ENCODE assay signal across 15 cellular contexts in genomic region chr3:69505770-69506407, GRCh38.
DNase-seq lines count a peak whose midpoint lies in the region; ATAC-seq, FAIRE-seq and TF ChIP-seq lines count a peak whose summit lies in the region.
"Had no signal": no experiment of that assay in that cellular context is flagged by ENCODE, and none has a peak within 500 bp of the region (broad histone marks: within the 10 kb centered on the region; RNA-seq: fewer than 3 reads in every experiment).

No MANE protein-coding gene starts in this region.

- ATAC-seq in left cardiac atrium (peak; percentile 87 to 96), pancreas (peak; percentile 43 to 84 (median 62)), HG02884 (IDR thresholded peaks at IDR 0.05; ENCODE audit: unreplicated experiment) (no peak)

- intact Hi-C loops in left cardiac atrium (cut with DNase I): no loop called here
- intact Hi-C loops in pancreas (cut with DNase I): no loop called here
- intact Hi-C loops in thyroid gland (cut with DNase I): no loop called here

- no peak for FAIRE-seq in pancreas (lab: Jason Lieb, UNC)

- H3K27me3 ChIP-seq in pancreas: no peaks in the 10 kb centered on the region
- H3K27me3 ChIP-seq in thyroid gland: no peaks in the 10 kb centered on the region
- H3K27me3 ChIP-seq: BLaER1 treated with 17β-estradiol and CSF1 and Interleukin-3, amounts not matched to agents 10 nM and 100 nM had no signal

- POLR2A ChIA-PET in HEK293 (lab: Yijun Ruan, JAX): no interaction called here

- TF ChIP-seq CTCF in HEK293 (tag by site-specific recombination; IDR thresholded peaks at IDR 0.05): no peak
- no peak for TF ChIP-seq CTCF in pancreas (IDR thresholded peaks at IDR 0.05)
- no peak for TF ChIP-seq CTCF in thyroid gland (IDR thresholded peaks at IDR 0.05)

- H3K4me3 ChIP-seq in HEK293 (ENCODE audit: low read depth, low read length): no peak overlapping the region
- H3K4me3 ChIP-seq in pancreas: no peak overlapping the region
- H3K4me3 ChIP-seq in thyroid gland (replicated peaks in 1 of 3): no peak overlapping the region
- H3K4me3 ChIP-seq: BLaER1 treated with 17β-estradiol and CSF1 and Interleukin-3, amounts not matched to agents 10 nM and 100 nM; PC-9 had no signal

- 37% methylated on average over 7 of the region's 7 CpGs for WGBS in pancreas, 2 donors
- 53 to 67% methylated on average over 7 of the region's 7 CpGs for WGBS in thyroid gland, 2 donors

- peak; percentile 23 for DNase-seq in NCI-H774 (lab: John Stamatoyannopoulos, UW)
- DNase-seq in left cardiac atrium: no peak
- DNase-seq in pancreas: no peak
- no peak for DNase-seq in thyroid gland
- no peak for DNase-seq in T1000 (lab: John Stamatoyannopoulos, UW)
- DNase-seq in A172 (ENCODE audit: low spot score): no peak
- DNase-seq: activated CD4-positive, alpha-beta T cell treated with anti-CD3 and anti-CD28 coated beads for 1 hour; activated naive CD8-positive, alpha-beta T cell treated with anti-CD3 and anti-CD28 coated beads, Interleukin-2, amount 10 ng/mL, durations not matched to agents 7 days and 5 days; Karpas-422; NCI-H2171; PC-9; stimulated activated naive CD4-positive, alpha-beta T cell treated with Interleukin-2 at 50 U/mL for 16 hours had no signal

- H3K27ac ChIP-seq in HEK293 (ENCODE audit: extremely low read depth, low read depth, low read length) (no peak overlapping the region), pancreas (no peak overlapping the region), thyroid gland (no peak overlapping the region)
- H3K27ac ChIP-seq: BLaER1 treated with 17β-estradiol and CSF1 and Interleukin-3, amounts not matched to agents 10 nM and 100 nM; PC-9 had no signal

- no peaks in the 10 kb centered on the region for H3K4me1 ChIP-seq in HEK293 (ENCODE audit: control insufficient read depth, insufficient read depth, low read length)
- H3K4me1 ChIP-seq in pancreas: no peaks in the 10 kb centered on the region
- H3K4me1 ChIP-seq in thyroid gland: peaks cover 14 to 15% of the 10 kb centered on the region in 2 donors

- H3K36me3 ChIP-seq in HEK293 (ENCODE audit: control insufficient read depth in 2 of 2, insufficient read depth in 1 of 2, low read length in 2 of 2): no peaks in the 10 kb centered on the region
- no peaks in the 10 kb centered on the region for H3K36me3 ChIP-seq in pancreas
- no peaks in the 10 kb centered on the region for H3K36me3 ChIP-seq in thyroid gland
- H3K36me3 ChIP-seq: BLaER1 treated with 17β-estradiol and CSF1 and Interleukin-3, amounts not matched to agents 10 nM and 100 nM had no signal

- CTCF ChIA-PET in HEK293 (lab: Yijun Ruan, JAX): no interaction called here

- TF ChIP-seq POLR2A in thyroid gland (IDR thresholded peaks at IDR 0.05): no peak

- H3K9me3 ChIP-seq in HEK293 (ENCODE audit: control insufficient read depth, insufficient read depth, low read depth, low read length) (no peaks in the 10 kb centered on the region), pancreas (no peaks in the 10 kb centered on the region), thyroid gland (no peaks in the 10 kb centered on the region)
- H3K9me3 ChIP-seq: BLaER1 treated with 17β-estradiol and CSF1 and Interleukin-3, amounts not matched to agents 10 nM and 100 nM had no signal

TF ChIP-seq in HEK293, 187 proteins besides CTCF, POLR2A, EP300 and RAD21:
- no peak for TF ChIP-seq IKZF3 (tag by site-specific recombination; IDR thresholded peaks at IDR 0.05)
- peak; percentile 75 for TF ChIP-seq ZIC2 (tag by site-specific recombination; IDR thresholded peaks at IDR 0.05)
